Comparison of ENCODE assay signal across 14 cellular contexts in genomic region chr6:53943410-53943809, GRCh38.
DNase-seq lines count a peak whose midpoint lies in the region; ATAC-seq and TF ChIP-seq lines count a peak whose summit lies in the region.
"Had no signal": no experiment of that assay in that cellular context is flagged by ENCODE, and none has a peak within 500 bp of the region (broad histone marks: within the 10 kb centered on the region; RNA-seq: fewer than 3 reads in every experiment).

No MANE protein-coding gene starts in this region.

- H3K9me3 ChIP-seq in heart right ventricle = peaks cover 0 to 11% (median 0%) of the 10 kb centered on the region in 11 donors
- H3K9me3 ChIP-seq in aorta (ENCODE audit: control insufficient read depth, low read length) = no peaks in the 10 kb centered on the region

- DNase-seq in caudate nucleus (lab: John Stamatoyannopoulos, UW) (peak in 44 of 61 donors; percentile 4 to 74 (median 35)), heart right ventricle (no peak), nucleus accumbens (lab: John Stamatoyannopoulos, UW) (peak in 44 of 56 donors; percentile 10 to 72 (median 36)), aorta (peak in 1 of 2 donors; percentile 56), NCI-H526 treated with DMSO at 0.1 percent for 48 hours (lab: John Stamatoyannopoulos, UW) (no peak)
- no peak for DNase-seq in activated T-cell treated with anti-CD3 and anti-CD28 coated beads, Interleukin-2, amount 50 U/mL, for 48 hours
- DNase-seq: activated CD4-positive, CD25-positive, alpha-beta regulatory T cell; activated gamma-delta T cell; HFFc6; NCI-H1048; NCI-H2171; T-helper 17 cell had no signal

- H3K4me3 ChIP-seq in heart right ventricle (no peak overlapping the region), aorta (ENCODE audit: low read length in 2 of 2) (no peak overlapping the region)

- no peaks in the 10 kb centered on the region for H3K36me3 ChIP-seq in heart right ventricle
- H3K36me3 ChIP-seq in aorta (ENCODE audit: control insufficient read depth in 1 of 2, insufficient read depth in 2 of 2, low read length in 1 of 2) = no peaks in the 10 kb centered on the region
- H3K36me3 ChIP-seq: breast epithelium had no signal

- H3K27ac ChIP-seq in caudate nucleus (ENCODE audit: low read depth, low read length) = peak overlapping the region; percentile 60
- H3K27ac ChIP-seq in heart right ventricle = no peak overlapping the region
- peak overlapping the region in 1 of 2 donors; percentile 52 for H3K27ac ChIP-seq in aorta (ENCODE audit: low read depth in 1 of 2, low read length in 2 of 2)

- ATAC-seq in heart right ventricle (peak in 7 of 8 donors; percentile 34 to 74 (median 66)), aorta (ENCODE audit: low FRiP score) (peak; percentile 84), esophagus mucosa (no peak)
- ATAC-seq: T-helper 17 cell had no signal

- H3K27me3 ChIP-seq in heart right ventricle = no peaks in the 10 kb centered on the region
- H3K27me3 ChIP-seq in aorta (ENCODE audit: control insufficient read depth in 1 of 2, insufficient read depth in 2 of 2, low read length in 1 of 2) = no peaks in the 10 kb centered on the region
- H3K27me3 ChIP-seq: breast epithelium had no signal

- peaks cover 0 to 16% (median 0%) of the 10 kb centered on the region in 9 donors for H3K4me1 ChIP-seq in heart right ventricle
- H3K4me1 ChIP-seq in aorta (ENCODE audit: control insufficient read depth in 1 of 2, insufficient read depth in 2 of 2, low read length in 2 of 2) = peaks cover 0 to 2% of the 10 kb centered on the region in 2 donors

- intact Hi-C loops in heart right ventricle (cut with DNase I) (no loop called here), aorta (cut with DNase I) (loop anchor here in 1 of 2 donors (5.0 kb wide), 1 partner anchor 46 kb away; no protein-coding TSS in a partner anchor)

- TF ChIP-seq CTCF in heart right ventricle (IDR thresholded peaks at IDR 0.05) = no peak

- WGBS in heart right ventricle, 2 donors = 16 to 48% methylated on average over 2 of the region's 2 CpGs
- 0 to 9% methylated on average over 2 of the region's 2 CpGs for WGBS in aorta, 2 donors

Comparison
In these comparisons a context has a peak if more than half of its experiments do, and no peak if none do; other contexts are left out.
1. DNase-seq: peak in caudate nucleus (44 of 61) and nucleus accumbens (44 of 56); none in heart right ventricle (0 of 2), activated T-cell treated with anti-CD3 and anti-CD28 coated beads, Interleukin-2, amount 50 U/mL, for 48 hours (0 of 2) and NCI-H526 treated with DMSO at 0.1 percent for 48 hours (single experiment).